8 cellular contexts compared by ENCODE assay signal in genomic region chr18:62522178-62522509, GRCh38. TPM values are rescaled to one million over a fixed set of nuclear protein-coding genes. Genes with fewer than 3 reads are reported as not detected.
DNase-seq lines count a peak whose midpoint lies in the region; ATAC-seq and TF ChIP-seq lines count a peak whose summit lies in the region.

No MANE protein-coding gene starts in this region.

- H3K4me3 ChIP-seq in cardiac fibroblast (replicated peaks in 1 of 2; ENCODE audit: low read depth in 2 of 2, low read length in 2 of 2) = peak overlapping the region; percentile 80 to 85
- H3K4me3 ChIP-seq in mononuclear cell (ENCODE audit: low read length) = peak overlapping the region; percentile 86

- DNase-seq in EH (ENCODE audit: low read depth) = peak; percentile 6
- peak; percentile 12 for DNase-seq in LoVo (ENCODE audit: low spot score)
- DNase-seq in cardiac fibroblast (ENCODE audit: low read depth in 2 of 2) = no peak
- DNase-seq in NCI-H1694 (lab: John Stamatoyannopoulos, UW) = no peak
- DNase-seq in stimulated activated CD4-positive, alpha-beta T cell treated with anti-CD3 and anti-CD28 coated beads, Interleukin-4, amount 100 ng/mL, for 4 hours = no peak
- no peak for DNase-seq in iPS-NIHi7 (ENCODE audit: extremely low spot score)

- no peak for TF ChIP-seq CTCF in cardiac fibroblast (IDR thresholded peaks at IDR 0.05; ENCODE audit: low read depth, low read length)

- ATAC-seq in GM21528 (IDR thresholded peaks at IDR 0.05; ENCODE audit: low FRiP score, unreplicated experiment) = peak; percentile 6

- H3K9me3 ChIP-seq in mononuclear cell (ENCODE audit: low read depth, low read length) = no peaks in the 10 kb centered on the region

- H3K4me1 ChIP-seq in mononuclear cell (ENCODE audit: insufficient read depth, low read length) = peaks cover 33% of the 10 kb centered on the region

- no peaks in the 10 kb centered on the region for H3K27me3 ChIP-seq in mononuclear cell (ENCODE audit: insufficient read depth, low read length)

RNA-seq across cellular contexts. Expression of gene ZCCHC2, which starts 0.7 kb away (rescaled TPM):
- total RNA-seq in mononuclear cell = 54.5 TPM

Comparison
In these comparisons a context has a peak if more than half of its experiments do, and no peak if none do; other contexts are left out.
1. DNase-seq: peak in EH (single experiment) and LoVo (single experiment); none in cardiac fibroblast (0 of 2), NCI-H1694 (single experiment), stimulated activated CD4-positive, alpha-beta T cell treated with anti-CD3 and anti-CD28 coated beads, Interleukin-4, amount 100 ng/mL, for 4 hours (0 of 2) and iPS-NIHi7 (single experiment).